Comparison of ENCODE assay signal across 1 cellular context in genomic region chr10:32958085-32958991, GRCh38.
A peak's percentile ranks its signal among the peaks of the same experiment; 100 is the strongest.
TF ChIP-seq lines count a peak whose summit lies in the region.

TSS of gene ITGB1 (minus strand) at chr10:32958230. CDS start at chr10:32935558, 22,672 bp downstream.

TF ChIP-seq in A549, 52 proteins besides CTCF, POLR2A, EP300 and RAD21 (continued from another document):
- TF ChIP-seq NPAS2 (CRISPR knock-in tag; IDR thresholded peaks at IDR 0.05; ENCODE audit: borderline replicate concordance), result no peak
- TF ChIP-seq TP53 (CRISPR knock-in tag; IDR thresholded peaks at IDR 0.05), result peak; percentile 97
- peak; percentile 25; the same call in 1 of the 2 replicates for TF ChIP-seq JUNB (IDR thresholded peaks at IDR 0.05)
- peak; percentile 94 for TF ChIP-seq ATOH8 (CRISPR knock-in tag; IDR thresholded peaks at IDR 0.05; ENCODE audit: low read depth)
- no peak for TF ChIP-seq ZNF302 (CRISPR knock-in tag; IDR thresholded peaks at IDR 0.05)
- TF ChIP-seq FOXS1 (CRISPR knock-in tag; IDR thresholded peaks at IDR 0.05), result peak; percentile 24; the same call in 1 of the 2 replicates
- TF ChIP-seq PHF8 (IDR thresholded peaks at IDR 0.05; ENCODE audit: borderline replicate concordance, low read depth), result peak; percentile 32; the same call in 1 of the 2 replicates
- TF ChIP-seq HMGXB4 (CRISPR knock-in tag; IDR thresholded peaks at IDR 0.05; ENCODE audit: borderline replicate concordance), result peak; percentile 83; the same call in 1 of the 2 replicates
- no peak for TF ChIP-seq BHLHE40 (IDR thresholded peaks at IDR 0.05; ENCODE audit: low read depth, low read length)
- peak; percentile 82 for TF ChIP-seq GATA3 (IDR thresholded peaks at IDR 0.05; ENCODE audit: borderline replicate concordance)
- peak; percentile 70; the same call in 1 of the 3 replicates for TF ChIP-seq BCL3 (IDR thresholded peaks at IDR 0.05)
- no peak for TF ChIP-seq RCOR1 (IDR thresholded peaks at IDR 0.05; ENCODE audit: low read depth, low read length)
- TF ChIP-seq TFCP2L1 (CRISPR knock-in tag; IDR thresholded peaks at IDR 0.05), result peak; percentile 93
- TF ChIP-seq MAX (IDR thresholded peaks at IDR 0.05), result peak; percentile 82
- TF ChIP-seq CEBPB (IDR thresholded peaks at IDR 0.05), result no peak
- peak; percentile 7; the same call in 1 of the 3 replicates for TF ChIP-seq SMC3 (IDR thresholded peaks at IDR 0.05)
- no peak for TF ChIP-seq FOSB (CRISPR knock-in tag; IDR thresholded peaks at IDR 0.05)
- TF ChIP-seq CBX8 (IDR thresholded peaks at IDR 0.05), result no peak
- TF ChIP-seq MYC (IDR thresholded peaks at IDR 0.05; ENCODE audit: borderline replicate concordance, low read length), result peak; percentile 35; the same call in 1 of the 2 replicates
- no peak for TF ChIP-seq RNF2 (IDR thresholded peaks at IDR 0.05; ENCODE audit: borderline replicate concordance, low read depth)
- TF ChIP-seq USF2 (IDR thresholded peaks at IDR 0.05), result peak; percentile 58; the same call in 1 of the 2 replicates
- no peak for TF ChIP-seq HES2 (IDR thresholded peaks at IDR 0.05)
- TF ChIP-seq EHF (CRISPR knock-in tag; IDR thresholded peaks at IDR 0.05), result peak; percentile 87; the same call in 1 of the 2 replicates
- TF ChIP-seq FOSL2 (IDR thresholded peaks at IDR 0.05), result no peak
- peak; percentile 81 for TF ChIP-seq FOSL2 (CRISPR knock-in tag; IDR thresholded peaks at IDR 0.05)
- no peak for TF ChIP-seq MAFK (IDR thresholded peaks at IDR 0.05; ENCODE audit: partially characterized antibody)
- TF ChIP-seq MAZ (IDR thresholded peaks at IDR 0.05; ENCODE audit: borderline replicate concordance, low read depth, low read length), result peak; percentile 88; the same call in 1 of the 2 replicates
- TF ChIP-seq SREBF2 (IDR thresholded peaks at IDR 0.05), result no peak
- no peak for TF ChIP-seq KDM1A (IDR thresholded peaks at IDR 0.05; ENCODE audit: low read depth)
- TF ChIP-seq ZSCAN20 (CRISPR knock-in tag; IDR thresholded peaks at IDR 0.05), result peak; percentile 76; the same call in 1 of the 2 replicates
- TF ChIP-seq CHD4 (IDR thresholded peaks at IDR 0.05; ENCODE audit: borderline replicate concordance), result no peak
